Comparison of ENCODE assay signal across 1 cellular context in the genomic region with DNA sequence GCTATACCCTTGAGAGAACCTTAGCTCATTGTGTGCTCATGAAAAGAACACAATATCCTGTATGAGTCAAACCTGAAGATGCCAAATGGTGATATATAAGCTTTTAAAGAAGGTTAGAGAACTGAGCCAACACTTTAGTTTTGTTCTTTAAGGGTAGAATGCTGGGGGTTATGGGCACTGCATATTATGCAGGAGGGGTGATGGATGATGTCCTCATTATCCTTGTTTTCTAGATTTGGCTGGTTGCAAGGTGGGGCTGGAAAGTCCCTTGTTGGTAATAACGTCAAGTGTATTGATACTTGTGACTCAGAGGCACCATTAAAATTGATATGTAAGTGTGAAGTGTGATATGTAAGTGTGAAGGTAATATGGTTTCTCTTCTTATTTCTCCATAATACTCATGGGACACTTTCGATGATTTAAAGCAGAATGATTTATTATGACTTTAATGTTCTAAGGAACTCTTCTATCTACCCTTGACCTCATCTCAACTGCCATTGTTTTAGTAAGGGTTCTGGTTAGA.
TF ChIP-seq lines count a peak whose summit lies in the region.

No MANE protein-coding gene starts in this region.

TF ChIP-seq in GM12878, 131 proteins besides CTCF, POLR2A, EP300 and RAD21 (continued from another document and continues in another):
- no peak for TF ChIP-seq EZH2 (IDR thresholded peaks at IDR 0.05; ENCODE audit: borderline replicate concordance, control insufficient read depth, low read depth, low read length)
- no peak for TF ChIP-seq MYC (IDR thresholded peaks at IDR 0.05; ENCODE audit: insufficient read depth, insufficient read length, insufficient replicate concordance, low read length, severe bottlenecking)
- TF ChIP-seq POLR2AphosphoS5 (IDR thresholded peaks at IDR 0.05; ENCODE audit: low read length): no peak
- no peak for TF ChIP-seq LARP7 (IDR thresholded peaks at IDR 0.05)
- TF ChIP-seq SMAD5 (IDR thresholded peaks at IDR 0.05; ENCODE audit: low read depth): no peak
- TF ChIP-seq, protein P1, sequence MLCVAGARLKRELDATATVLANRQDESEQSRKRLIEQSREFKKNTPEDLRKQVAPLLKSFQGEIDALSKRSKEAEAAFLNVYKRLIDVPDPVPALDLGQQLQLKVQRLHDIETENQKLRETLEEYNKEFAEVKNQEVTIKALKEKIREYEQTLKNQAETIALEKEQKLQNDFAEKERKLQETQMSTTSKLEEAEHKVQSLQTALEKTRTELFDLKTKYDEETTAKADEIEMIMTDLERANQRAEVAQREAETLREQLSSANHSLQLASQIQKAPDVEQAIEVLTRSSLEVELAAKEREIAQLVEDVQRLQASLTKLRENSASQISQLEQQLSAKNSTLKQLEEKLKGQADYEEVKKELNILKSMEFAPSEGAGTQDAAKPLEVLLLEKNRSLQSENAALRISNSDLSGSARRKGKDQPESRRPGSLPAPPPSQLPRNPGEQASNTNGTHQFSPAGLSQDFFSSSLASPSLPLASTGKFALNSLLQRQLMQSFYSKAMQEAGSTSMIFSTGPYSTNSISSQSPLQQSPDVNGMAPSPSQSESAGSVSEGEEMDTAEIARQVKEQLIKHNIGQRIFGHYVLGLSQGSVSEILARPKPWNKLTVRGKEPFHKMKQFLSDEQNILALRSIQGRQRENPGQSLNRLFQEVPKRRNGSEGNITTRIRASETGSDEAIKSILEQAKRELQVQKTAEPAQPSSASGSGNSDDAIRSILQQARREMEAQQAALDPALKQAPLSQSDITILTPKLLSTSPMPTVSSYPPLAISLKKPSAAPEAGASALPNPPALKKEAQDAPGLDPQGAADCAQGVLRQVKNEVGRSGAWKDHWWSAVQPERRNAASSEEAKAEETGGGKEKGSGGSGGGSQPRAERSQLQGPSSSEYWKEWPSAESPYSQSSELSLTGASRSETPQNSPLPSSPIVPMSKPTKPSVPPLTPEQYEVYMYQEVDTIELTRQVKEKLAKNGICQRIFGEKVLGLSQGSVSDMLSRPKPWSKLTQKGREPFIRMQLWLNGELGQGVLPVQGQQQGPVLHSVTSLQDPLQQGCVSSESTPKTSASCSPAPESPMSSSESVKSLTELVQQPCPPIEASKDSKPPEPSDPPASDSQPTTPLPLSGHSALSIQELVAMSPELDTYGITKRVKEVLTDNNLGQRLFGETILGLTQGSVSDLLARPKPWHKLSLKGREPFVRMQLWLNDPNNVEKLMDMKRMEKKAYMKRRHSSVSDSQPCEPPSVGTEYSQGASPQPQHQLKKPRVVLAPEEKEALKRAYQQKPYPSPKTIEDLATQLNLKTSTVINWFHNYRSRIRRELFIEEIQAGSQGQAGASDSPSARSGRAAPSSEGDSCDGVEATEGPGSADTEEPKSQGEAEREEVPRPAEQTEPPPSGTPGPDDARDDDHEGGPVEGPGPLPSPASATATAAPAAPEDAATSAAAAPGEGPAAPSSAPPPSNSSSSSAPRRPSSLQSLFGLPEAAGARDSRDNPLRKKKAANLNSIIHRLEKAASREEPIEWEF (IDR thresholded peaks at IDR 0.05; ENCODE audit: insufficient replicate concordance, low read depth, low read length): peak; percentile 86
- TF ChIP-seq, protein P2, sequence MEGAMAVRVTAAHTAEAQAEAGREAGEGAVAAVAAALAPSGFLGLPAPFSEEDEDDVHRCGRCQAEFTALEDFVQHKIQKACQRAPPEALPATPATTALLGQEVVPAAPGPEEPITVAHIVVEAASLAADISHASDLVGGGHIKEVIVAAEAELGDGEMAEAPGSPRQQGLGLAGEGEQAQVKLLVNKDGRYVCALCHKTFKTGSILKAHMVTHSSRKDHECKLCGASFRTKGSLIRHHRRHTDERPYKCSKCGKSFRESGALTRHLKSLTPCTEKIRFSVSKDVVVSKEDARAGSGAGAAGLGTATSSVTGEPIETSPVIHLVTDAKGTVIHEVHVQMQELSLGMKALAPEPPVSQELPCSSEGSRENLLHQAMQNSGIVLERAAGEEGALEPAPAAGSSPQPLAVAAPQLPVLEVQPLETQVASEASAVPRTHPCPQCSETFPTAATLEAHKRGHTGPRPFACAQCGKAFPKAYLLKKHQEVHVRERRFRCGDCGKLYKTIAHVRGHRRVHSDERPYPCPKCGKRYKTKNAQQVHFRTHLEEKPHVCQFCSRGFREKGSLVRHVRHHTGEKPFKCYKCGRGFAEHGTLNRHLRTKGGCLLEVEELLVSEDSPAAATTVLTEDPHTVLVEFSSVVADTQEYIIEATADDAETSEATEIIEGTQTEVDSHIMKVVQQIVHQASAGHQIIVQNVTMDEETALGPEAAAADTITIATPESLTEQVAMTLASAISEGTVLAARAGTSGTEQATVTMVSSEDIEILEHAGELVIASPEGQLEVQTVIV (IDR thresholded peaks at IDR 0.05; ENCODE audit: borderline replicate concordance, partially characterized antibody): no peak
- peak; percentile 26 for TF ChIP-seq BCL11A (IDR thresholded peaks at IDR 0.05; ENCODE audit: low read depth, low read length)
- peak; percentile 91 for TF ChIP-seq IKZF1 (conservative IDR thresholded peaks at IDR 0.05)
- TF ChIP-seq, protein P3, sequence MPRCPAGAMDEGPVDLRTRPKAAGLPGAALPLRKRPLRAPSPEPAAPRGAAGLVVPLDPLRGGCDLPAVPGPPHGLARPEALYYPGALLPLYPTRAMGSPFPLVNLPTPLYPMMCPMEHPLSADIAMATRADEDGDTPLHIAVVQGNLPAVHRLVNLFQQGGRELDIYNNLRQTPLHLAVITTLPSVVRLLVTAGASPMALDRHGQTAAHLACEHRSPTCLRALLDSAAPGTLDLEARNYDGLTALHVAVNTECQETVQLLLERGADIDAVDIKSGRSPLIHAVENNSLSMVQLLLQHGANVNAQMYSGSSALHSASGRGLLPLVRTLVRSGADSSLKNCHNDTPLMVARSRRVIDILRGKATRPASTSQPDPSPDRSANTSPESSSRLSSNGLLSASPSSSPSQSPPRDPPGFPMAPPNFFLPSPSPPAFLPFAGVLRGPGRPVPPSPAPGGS (IDR thresholded peaks at IDR 0.05; ENCODE audit: borderline replicate concordance, insufficient read depth, low read depth, low read length, poor library complexity, severe bottlenecking): no peak
- TF ChIP-seq NR2F1 (conservative IDR thresholded peaks at IDR 0.05): peak; percentile 77
- TF ChIP-seq FOXM1 (IDR thresholded peaks at IDR 0.05; ENCODE audit: low read depth, low read length): peak; percentile 37; the same call in 1 of the 2 replicates
- TF ChIP-seq, protein P4, sequence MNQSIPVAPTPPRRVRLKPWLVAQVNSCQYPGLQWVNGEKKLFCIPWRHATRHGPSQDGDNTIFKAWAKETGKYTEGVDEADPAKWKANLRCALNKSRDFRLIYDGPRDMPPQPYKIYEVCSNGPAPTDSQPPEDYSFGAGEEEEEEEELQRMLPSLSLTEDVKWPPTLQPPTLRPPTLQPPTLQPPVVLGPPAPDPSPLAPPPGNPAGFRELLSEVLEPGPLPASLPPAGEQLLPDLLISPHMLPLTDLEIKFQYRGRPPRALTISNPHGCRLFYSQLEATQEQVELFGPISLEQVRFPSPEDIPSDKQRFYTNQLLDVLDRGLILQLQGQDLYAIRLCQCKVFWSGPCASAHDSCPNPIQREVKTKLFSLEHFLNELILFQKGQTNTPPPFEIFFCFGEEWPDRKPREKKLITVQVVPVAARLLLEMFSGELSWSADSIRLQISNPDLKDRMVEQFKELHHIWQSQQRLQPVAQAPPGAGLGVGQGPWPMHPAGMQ (IDR thresholded peaks at IDR 0.05; ENCODE audit: borderline replicate concordance): no peak
- TF ChIP-seq ZNF207 (IDR thresholded peaks at IDR 0.05; ENCODE audit: borderline replicate concordance): no peak; the same call in 1 of the 2 replicates
- TF ChIP-seq, protein P5, sequence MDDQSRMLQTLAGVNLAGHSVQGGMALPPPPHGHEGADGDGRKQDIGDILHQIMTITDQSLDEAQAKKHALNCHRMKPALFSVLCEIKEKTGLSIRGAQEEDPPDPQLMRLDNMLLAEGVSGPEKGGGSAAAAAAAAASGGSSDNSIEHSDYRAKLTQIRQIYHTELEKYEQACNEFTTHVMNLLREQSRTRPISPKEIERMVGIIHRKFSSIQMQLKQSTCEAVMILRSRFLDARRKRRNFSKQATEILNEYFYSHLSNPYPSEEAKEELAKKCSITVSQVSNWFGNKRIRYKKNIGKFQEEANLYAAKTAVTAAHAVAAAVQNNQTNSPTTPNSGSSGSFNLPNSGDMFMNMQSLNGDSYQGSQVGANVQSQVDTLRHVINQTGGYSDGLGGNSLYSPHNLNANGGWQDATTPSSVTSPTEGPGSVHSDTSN (IDR thresholded peaks at IDR 0.05; ENCODE audit: insufficient replicate concordance, low read depth, low read length): no peak
- TF ChIP-seq CREB1 (IDR thresholded peaks at IDR 0.05; ENCODE audit: low read depth): no peak
- TF ChIP-seq, protein P6, sequence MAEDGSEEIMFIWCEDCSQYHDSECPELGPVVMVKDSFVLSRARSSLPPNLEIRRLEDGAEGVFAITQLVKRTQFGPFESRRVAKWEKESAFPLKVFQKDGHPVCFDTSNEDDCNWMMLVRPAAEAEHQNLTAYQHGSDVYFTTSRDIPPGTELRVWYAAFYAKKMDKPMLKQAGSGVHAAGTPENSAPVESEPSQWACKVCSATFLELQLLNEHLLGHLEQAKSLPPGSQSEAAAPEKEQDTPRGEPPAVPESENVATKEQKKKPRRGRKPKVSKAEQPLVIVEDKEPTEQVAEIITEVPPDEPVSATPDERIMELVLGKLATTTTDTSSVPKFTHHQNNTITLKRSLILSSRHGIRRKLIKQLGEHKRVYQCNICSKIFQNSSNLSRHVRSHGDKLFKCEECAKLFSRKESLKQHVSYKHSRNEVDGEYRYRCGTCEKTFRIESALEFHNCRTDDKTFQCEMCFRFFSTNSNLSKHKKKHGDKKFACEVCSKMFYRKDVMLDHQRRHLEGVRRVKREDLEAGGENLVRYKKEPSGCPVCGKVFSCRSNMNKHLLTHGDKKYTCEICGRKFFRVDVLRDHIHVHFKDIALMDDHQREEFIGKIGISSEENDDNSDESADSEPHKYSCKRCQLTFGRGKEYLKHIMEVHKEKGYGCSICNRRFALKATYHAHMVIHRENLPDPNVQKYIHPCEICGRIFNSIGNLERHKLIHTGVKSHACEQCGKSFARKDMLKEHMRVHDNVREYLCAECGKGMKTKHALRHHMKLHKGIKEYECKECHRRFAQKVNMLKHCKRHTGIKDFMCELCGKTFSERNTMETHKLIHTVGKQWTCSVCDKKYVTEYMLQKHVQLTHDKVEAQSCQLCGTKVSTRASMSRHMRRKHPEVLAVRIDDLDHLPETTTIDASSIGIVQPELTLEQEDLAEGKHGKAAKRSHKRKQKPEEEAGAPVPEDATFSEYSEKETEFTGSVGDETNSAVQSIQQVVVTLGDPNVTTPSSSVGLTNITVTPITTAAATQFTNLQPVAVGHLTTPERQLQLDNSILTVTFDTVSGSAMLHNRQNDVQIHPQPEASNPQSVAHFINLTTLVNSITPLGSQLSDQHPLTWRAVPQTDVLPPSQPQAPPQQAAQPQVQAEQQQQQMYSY (CRISPR knock-in tag; IDR thresholded peaks at IDR 0.05): no peak
- TF ChIP-seq HDGF (IDR thresholded peaks at IDR 0.05): no peak
- TF ChIP-seq NR2C2 (IDR thresholded peaks at IDR 0.05; ENCODE audit: borderline replicate concordance, control insufficient read depth, insufficient read length, low read depth): no peak
- no peak for TF ChIP-seq RBBP5 (conservative IDR thresholded peaks at IDR 0.05)
- TF ChIP-seq CREM (IDR thresholded peaks at IDR 0.05; ENCODE audit: low read depth): peak; percentile 36; the same call in 1 of the 2 replicates
- TF ChIP-seq YY1 (IDR thresholded peaks at IDR 0.05; ENCODE audit: low read depth, low read length): no peak
- TF ChIP-seq, protein P7, sequence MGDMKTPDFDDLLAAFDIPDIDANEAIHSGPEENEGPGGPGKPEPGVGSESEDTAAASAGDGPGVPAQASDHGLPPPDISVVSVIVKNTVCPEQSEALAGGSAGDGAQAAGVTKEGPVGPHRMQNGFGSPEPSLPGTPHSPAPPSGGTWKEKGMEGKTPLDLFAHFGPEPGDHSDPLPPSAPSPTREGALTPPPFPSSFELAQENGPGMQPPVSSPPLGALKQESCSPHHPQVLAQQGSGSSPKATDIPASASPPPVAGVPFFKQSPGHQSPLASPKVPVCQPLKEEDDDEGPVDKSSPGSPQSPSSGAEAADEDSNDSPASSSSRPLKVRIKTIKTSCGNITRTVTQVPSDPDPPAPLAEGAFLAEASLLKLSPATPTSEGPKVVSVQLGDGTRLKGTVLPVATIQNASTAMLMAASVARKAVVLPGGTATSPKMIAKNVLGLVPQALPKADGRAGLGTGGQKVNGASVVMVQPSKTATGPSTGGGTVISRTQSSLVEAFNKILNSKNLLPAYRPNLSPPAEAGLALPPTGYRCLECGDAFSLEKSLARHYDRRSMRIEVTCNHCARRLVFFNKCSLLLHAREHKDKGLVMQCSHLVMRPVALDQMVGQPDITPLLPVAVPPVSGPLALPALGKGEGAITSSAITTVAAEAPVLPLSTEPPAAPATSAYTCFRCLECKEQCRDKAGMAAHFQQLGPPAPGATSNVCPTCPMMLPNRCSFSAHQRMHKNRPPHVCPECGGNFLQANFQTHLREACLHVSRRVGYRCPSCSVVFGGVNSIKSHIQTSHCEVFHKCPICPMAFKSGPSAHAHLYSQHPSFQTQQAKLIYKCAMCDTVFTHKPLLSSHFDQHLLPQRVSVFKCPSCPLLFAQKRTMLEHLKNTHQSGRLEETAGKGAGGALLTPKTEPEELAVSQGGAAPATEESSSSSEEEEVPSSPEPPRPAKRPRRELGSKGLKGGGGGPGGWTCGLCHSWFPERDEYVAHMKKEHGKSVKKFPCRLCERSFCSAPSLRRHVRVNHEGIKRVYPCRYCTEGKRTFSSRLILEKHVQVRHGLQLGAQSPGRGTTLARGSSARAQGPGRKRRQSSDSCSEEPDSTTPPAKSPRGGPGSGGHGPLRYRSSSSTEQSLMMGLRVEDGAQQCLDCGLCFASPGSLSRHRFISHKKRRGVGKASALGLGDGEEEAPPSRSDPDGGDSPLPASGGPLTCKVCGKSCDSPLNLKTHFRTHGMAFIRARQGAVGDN (IDR thresholded peaks at IDR 0.05): peak; percentile 67
- no peak for TF ChIP-seq RB1 (IDR thresholded peaks at IDR 0.05; ENCODE audit: borderline replicate concordance)
- TF ChIP-seq ASH2L (IDR thresholded peaks at IDR 0.05; ENCODE audit: borderline replicate concordance, low read depth): no peak
- TF ChIP-seq EGR1 (IDR thresholded peaks at IDR 0.05; ENCODE audit: borderline replicate concordance in 1 of 2, low read depth in 2 of 2, low read length in 2 of 2): no peak
- TF ChIP-seq, protein P8, sequence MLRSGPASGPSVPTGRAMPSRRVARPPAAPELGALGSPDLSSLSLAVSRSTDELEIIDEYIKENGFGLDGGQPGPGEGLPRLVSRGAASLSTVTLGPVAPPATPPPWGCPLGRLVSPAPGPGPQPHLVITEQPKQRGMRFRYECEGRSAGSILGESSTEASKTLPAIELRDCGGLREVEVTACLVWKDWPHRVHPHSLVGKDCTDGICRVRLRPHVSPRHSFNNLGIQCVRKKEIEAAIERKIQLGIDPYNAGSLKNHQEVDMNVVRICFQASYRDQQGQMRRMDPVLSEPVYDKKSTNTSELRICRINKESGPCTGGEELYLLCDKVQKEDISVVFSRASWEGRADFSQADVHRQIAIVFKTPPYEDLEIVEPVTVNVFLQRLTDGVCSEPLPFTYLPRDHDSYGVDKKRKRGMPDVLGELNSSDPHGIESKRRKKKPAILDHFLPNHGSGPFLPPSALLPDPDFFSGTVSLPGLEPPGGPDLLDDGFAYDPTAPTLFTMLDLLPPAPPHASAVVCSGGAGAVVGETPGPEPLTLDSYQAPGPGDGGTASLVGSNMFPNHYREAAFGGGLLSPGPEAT (IDR thresholded peaks at IDR 0.05; ENCODE audit: low read depth): peak; percentile 97
- TF ChIP-seq ESRRA (IDR thresholded peaks at IDR 0.05; ENCODE audit: low read length): no peak
- TF ChIP-seq BACH1 (IDR thresholded peaks at IDR 0.05; ENCODE audit: borderline replicate concordance): peak; percentile 49; the same call in 1 of the 2 replicates
- no peak for TF ChIP-seq PML (IDR thresholded peaks at IDR 0.05; ENCODE audit: low read length)
- TF ChIP-seq POLR2AphosphoS2 (IDR thresholded peaks at IDR 0.05; ENCODE audit: low read depth, low read length): no peak
- peak; percentile 92 to 94 for TF ChIP-seq IKZF2 (IDR thresholded peaks at IDR 0.05)
- TF ChIP-seq YBX1 (IDR thresholded peaks at IDR 0.05): no peak
- peak; percentile 89 for TF ChIP-seq MEF2B (IDR thresholded peaks at IDR 0.05; ENCODE audit: partially characterized antibody, poor library complexity, severe bottlenecking)
- TF ChIP-seq RFX5 (IDR thresholded peaks at IDR 0.05; ENCODE audit: low read depth, low read length): no peak
